ENCODE assay signal across 2 cellular contexts in the genomic region with DNA sequence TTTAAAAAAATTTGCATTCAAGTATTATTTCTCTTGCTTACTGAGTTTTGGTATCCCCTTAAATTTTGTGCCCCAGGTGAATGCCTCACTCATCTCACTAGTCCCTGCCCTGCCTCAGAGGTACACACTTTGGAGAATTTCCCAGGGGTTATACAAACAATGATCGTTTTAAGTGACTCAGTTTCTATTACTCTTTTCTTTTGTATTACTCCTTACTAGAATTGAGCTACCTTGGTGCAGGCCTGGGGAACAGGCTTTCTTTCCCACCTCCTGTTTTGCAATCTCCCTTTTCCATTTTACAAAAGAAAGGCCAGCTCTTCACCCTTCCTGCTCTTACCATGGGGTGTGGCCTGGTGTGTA.
TF ChIP-seq lines count a peak whose summit lies in the region.

No MANE protein-coding gene starts in this region.

TF ChIP-seq in GM23338, 12 proteins besides CTCF, POLR2A, EP300 and RAD21 (continued from another document):
- TF ChIP-seq, protein P1, sequence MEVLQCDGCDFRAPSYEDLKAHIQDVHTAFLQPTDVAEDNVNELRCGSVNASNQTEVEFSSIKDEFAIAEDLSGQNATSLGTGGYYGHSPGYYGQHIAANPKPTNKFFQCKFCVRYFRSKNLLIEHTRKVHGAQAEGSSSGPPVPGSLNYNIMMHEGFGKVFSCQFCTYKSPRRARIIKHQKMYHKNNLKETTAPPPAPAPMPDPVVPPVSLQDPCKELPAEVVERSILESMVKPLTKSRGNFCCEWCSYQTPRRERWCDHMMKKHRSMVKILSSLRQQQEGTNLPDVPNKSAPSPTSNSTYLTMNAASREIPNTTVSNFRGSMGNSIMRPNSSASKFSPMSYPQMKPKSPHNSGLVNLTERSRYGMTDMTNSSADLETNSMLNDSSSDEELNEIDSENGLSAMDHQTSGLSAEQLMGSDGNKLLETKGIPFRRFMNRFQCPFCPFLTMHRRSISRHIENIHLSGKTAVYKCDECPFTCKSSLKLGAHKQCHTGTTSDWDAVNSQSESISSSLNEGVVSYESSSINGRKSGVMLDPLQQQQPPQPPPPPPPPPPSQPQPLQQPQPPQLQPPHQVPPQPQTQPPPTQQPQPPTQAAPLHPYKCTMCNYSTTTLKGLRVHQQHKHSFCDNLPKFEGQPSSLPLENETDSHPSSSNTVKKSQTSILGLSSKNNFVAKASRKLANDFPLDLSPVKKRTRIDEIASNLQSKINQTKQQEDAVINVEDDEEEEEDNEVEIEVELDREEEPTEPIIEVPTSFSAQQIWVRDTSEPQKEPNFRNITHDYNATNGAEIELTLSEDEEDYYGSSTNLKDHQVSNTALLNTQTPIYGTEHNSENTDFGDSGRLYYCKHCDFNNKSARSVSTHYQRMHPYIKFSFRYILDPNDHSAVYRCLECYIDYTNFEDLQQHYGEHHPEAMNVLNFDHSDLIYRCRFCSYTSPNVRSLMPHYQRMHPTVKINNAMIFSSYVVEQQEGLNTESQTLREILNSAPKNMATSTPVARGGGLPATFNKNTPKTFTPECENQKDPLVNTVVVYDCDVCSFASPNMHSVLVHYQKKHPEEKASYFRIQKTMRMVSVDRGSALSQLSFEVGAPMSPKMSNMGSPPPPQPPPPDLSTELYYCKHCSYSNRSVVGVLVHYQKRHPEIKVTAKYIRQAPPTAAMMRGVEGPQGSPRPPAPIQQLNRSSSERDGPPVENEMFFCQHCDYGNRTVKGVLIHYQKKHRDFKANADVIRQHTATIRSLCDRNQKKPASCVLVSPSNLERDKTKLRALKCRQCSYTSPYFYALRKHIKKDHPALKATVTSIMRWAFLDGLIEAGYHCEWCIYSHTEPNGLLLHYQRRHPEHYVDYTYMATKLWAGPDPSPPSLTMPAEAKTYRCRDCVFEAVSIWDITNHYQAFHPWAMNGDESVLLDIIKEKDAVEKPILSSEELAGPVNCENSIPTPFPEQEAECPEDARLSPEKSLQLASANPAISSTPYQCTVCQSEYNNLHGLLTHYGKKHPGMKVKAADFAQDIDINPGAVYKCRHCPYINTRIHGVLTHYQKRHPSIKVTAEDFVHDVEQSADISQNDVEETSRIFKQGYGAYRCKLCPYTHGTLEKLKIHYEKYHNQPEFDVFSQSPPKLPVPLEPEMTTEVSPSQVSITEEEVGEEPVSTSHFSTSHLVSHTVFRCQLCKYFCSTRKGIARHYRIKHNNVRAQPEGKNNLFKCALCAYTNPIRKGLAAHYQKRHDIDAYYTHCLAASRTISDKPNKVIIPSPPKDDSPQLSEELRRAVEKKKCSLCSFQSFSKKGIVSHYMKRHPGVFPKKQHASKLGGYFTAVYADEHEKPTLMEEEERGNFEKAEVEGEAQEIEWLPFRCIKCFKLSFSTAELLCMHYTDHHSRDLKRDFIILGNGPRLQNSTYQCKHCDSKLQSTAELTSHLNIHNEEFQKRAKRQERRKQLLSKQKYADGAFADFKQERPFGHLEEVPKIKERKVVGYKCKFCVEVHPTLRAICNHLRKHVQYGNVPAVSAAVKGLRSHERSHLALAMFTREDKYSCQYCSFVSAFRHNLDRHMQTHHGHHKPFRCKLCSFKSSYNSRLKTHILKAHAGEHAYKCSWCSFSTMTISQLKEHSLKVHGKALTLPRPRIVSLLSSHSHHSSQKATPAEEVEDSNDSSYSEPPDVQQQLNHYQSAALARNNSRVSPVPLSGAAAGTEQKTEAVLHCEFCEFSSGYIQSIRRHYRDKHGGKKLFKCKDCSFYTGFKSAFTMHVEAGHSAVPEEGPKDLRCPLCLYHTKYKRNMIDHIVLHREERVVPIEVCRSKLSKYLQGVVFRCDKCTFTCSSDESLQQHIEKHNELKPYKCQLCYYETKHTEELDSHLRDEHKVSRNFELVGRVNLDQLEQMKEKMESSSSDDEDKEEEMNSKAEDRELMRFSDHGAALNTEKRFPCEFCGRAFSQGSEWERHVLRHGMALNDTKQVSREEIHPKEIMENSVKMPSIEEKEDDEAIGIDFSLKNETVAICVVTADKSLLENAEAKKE (CRISPR knock-in tag; IDR thresholded peaks at IDR 0.05): no peak
- TF ChIP-seq ZNF114 (CRISPR knock-in tag; IDR thresholded peaks at IDR 0.05) (no peak), STAT1 (IDR thresholded peaks at IDR 0.05; ENCODE audit: unreplicated experiment) (no peak), EZH2phosphoT487 (IDR thresholded peaks at IDR 0.05; ENCODE audit: unreplicated experiment) (no peak)
- TF ChIP-seq, protein P2, sequence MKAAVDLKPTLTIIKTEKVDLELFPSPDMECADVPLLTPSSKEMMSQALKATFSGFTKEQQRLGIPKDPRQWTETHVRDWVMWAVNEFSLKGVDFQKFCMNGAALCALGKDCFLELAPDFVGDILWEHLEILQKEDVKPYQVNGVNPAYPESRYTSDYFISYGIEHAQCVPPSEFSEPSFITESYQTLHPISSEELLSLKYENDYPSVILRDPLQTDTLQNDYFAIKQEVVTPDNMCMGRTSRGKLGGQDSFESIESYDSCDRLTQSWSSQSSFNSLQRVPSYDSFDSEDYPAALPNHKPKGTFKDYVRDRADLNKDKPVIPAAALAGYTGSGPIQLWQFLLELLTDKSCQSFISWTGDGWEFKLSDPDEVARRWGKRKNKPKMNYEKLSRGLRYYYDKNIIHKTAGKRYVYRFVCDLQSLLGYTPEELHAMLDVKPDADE (IDR thresholded peaks at IDR 0.05): no peak
TF ChIP-seq in GM23338: peak in this region for 0.

TF ChIP-seq in WTC11, 78 proteins besides CTCF, POLR2A, EP300 and RAD21 (continued from another document):
- TF ChIP-seq, protein P3, sequence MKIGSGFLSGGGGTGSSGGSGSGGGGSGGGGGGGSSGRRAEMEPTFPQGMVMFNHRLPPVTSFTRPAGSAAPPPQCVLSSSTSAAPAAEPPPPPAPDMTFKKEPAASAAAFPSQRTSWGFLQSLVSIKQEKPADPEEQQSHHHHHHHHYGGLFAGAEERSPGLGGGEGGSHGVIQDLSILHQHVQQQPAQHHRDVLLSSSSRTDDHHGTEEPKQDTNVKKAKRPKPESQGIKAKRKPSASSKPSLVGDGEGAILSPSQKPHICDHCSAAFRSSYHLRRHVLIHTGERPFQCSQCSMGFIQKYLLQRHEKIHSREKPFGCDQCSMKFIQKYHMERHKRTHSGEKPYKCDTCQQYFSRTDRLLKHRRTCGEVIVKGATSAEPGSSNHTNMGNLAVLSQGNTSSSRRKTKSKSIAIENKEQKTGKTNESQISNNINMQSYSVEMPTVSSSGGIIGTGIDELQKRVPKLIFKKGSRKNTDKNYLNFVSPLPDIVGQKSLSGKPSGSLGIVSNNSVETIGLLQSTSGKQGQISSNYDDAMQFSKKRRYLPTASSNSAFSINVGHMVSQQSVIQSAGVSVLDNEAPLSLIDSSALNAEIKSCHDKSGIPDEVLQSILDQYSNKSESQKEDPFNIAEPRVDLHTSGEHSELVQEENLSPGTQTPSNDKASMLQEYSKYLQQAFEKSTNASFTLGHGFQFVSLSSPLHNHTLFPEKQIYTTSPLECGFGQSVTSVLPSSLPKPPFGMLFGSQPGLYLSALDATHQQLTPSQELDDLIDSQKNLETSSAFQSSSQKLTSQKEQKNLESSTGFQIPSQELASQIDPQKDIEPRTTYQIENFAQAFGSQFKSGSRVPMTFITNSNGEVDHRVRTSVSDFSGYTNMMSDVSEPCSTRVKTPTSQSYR (CRISPR knock-in tag; IDR thresholded peaks at IDR 0.05): no peak
- TF ChIP-seq, protein P4, sequence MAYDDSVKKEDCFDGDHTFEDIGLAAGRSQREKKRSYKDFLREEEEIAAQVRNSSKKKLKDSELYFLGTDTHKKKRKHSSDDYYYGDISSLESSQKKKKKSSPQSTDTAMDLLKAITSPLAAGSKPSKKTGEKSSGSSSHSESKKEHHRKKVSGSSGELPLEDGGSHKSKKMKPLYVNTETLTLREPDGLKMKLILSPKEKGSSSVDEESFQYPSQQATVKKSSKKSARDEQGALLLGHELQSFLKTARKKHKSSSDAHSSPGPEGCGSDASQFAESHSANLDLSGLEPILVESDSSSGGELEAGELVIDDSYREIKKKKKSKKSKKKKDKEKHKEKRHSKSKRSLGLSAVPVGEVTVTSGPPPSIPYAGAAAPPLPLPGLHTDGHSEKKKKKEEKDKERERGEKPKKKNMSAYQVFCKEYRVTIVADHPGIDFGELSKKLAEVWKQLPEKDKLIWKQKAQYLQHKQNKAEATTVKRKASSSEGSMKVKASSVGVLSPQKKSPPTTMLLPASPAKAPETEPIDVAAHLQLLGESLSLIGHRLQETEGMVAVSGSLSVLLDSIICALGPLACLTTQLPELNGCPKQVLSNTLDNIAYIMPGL (CRISPR knock-in tag; IDR thresholded peaks at IDR 0.05): no peak
- TF ChIP-seq CREB1 (CRISPR knock-in tag; IDR thresholded peaks at IDR 0.05) (no peak), SP1 (CRISPR knock-in tag; conservative IDR thresholded peaks at IDR 0.05) (no peak), ZNF396 (CRISPR knock-in tag; IDR thresholded peaks at IDR 0.05; ENCODE audit: borderline replicate concordance) (no peak), ATF1 (CRISPR knock-in tag; IDR thresholded peaks at IDR 0.05) (no peak)
